Comparison of ENCODE assay signal across 23 cellular contexts in the genomic region with DNA sequence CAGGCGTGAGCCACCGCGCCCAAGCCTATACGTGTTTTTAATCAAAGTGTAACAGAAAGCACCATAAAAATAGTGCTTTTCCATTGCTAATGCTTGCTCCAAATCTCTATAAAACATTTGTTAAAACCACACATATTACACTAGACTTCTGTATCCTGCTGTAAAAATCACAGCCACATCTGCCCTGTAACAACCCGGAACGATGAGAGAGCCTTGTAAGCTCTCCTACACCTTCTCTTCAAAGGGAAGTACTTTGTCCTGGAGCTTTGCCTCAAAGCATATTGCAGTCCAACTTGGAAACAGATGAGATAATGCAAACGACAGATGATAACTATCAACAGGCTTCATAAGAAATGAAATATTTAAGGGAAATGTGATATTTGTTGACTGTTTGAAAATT.
DNase-seq lines count a peak whose midpoint lies in the region; ATAC-seq and TF ChIP-seq lines count a peak whose summit lies in the region.
"Had no signal": no experiment of that assay in that cellular context is flagged by ENCODE, and none has a peak within 500 bp of the region (broad histone marks: within the 10 kb centered on the region; RNA-seq: fewer than 3 reads in every experiment).

No MANE protein-coding gene starts in this region.

- CTCF ChIA-PET in GM10248 (lab: Yijun Ruan, JAX) = interaction anchor here (1.0 to 1.2 kb wide), 3 partner anchors 10 to 19 kb away, joined by 3 read pairs; no protein-coding TSS in a partner anchor

- no peaks in the 10 kb centered on the region for H3K27me3 Mint-ChIP-seq in GM23338 (ENCODE audit: insufficient read depth, low read depth, poor library complexity)
- H3K27me3 Mint-ChIP-seq: B cell, IgD-negative memory B cell had no signal

- H3K27ac ChIP-seq in ACC112 (ENCODE audit: low read depth, low read length) (no peak overlapping the region), GM23338 (ENCODE audit: low read depth) (no peak overlapping the region), left lung (no peak overlapping the region)
- H3K27ac ChIP-seq: 22Rv1; A549; BLaER1 treated with 17β-estradiol and CSF1 and Interleukin-3, amounts not matched to agents 10 nM and 100 nM had no signal

- intact Hi-C loops in left lung (cut with DNase I) = no loop called here
- intact Hi-C loops in sciatic nerve (cut with DNase I) = no loop called here
- intact Hi-C loops in posterior cingulate gyrus (cut with DNase I) = no loop called here

- H3K4me3 ChIP-seq in ACC112 (ENCODE audit: low read depth, low read length) (no peak overlapping the region), GM23338 (no peak overlapping the region), left lung (no peak overlapping the region)
- H3K4me3 ChIP-seq: A549; BLaER1 treated with 17β-estradiol and CSF1 and Interleukin-3, amounts not matched to agents 10 nM and 100 nM had no signal

- H3K4me3 Mint-ChIP-seq in GM23338 = no peak overlapping the region
- H3K4me3 Mint-ChIP-seq: B cell; CD8-positive, alpha-beta T cell; IgD-negative memory B cell had no signal

- H3F3A ChIP-seq in GM23338 (replicated peaks; ENCODE audit: low read depth) = no peaks in the 10 kb centered on the region

- H3K4me2 ChIP-seq in GM23338 = no peak overlapping the region
- H3K4me2 ChIP-seq: A549; BLaER1 treated with 17β-estradiol and CSF1 and Interleukin-3, amounts not matched to agents 10 nM and 100 nM had no signal

- no peaks in the 10 kb centered on the region for H3K36me3 Mint-ChIP-seq in GM23338 (ENCODE audit: low read depth)
- H3K36me3 Mint-ChIP-seq: CD8-positive, alpha-beta T cell; IgD-negative memory B cell had no signal

- POLR2A ChIA-PET in GM10248 (lab: Yijun Ruan, JAX) = no interaction called here

- H2AFZ ChIP-seq in ACC112 (ENCODE audit: low read length, unreplicated experiment) = peak overlapping the region; percentile 55
- H2AFZ ChIP-seq in GM23338 = peak overlapping the region; percentile 34

- DNase-seq in GM23338 (ENCODE audit: low spot score) = no peak
- DNase-seq in left lung = no peak
- no peak for DNase-seq in sciatic nerve (ENCODE audit: low spot score)
- no peak for DNase-seq in posterior cingulate gyrus
- no peak for DNase-seq in GM10248 (ENCODE audit: extremely low spot score)
- no peak for DNase-seq in activated T-cell treated with anti-CD3 and anti-CD28 coated beads, Interleukin-2, amount 50 U/mL, for 1 hour
- DNase-seq: CD8-positive, alpha-beta T cell; COR-L47; DMS 273 treated with DMSO at 0.1 percent for 48 hours; DMS53; DND-41; EL; GOT3; H7; KBM-7 had no signal

- no peaks in the 10 kb centered on the region for H3K9me3 ChIP-seq in left lung
- H3K9me3 ChIP-seq: A549; BLaER1 treated with 17β-estradiol and CSF1 and Interleukin-3, amounts not matched to agents 10 nM and 100 nM had no signal

- TF ChIP-seq CTCF in GM23338 (conservative IDR thresholded peaks at IDR 0.05; ENCODE audit: low read depth in 2 of 2) (no peak), left lung (IDR thresholded peaks at IDR 0.05) (no peak), GM10248 (IDR thresholded peaks at IDR 0.05; ENCODE audit: control extremely low read depth, extremely low read depth, low read depth, missing control alignments) (no peak)

- H3K36me3 ChIP-seq in ACC112 (ENCODE audit: insufficient read depth, low read length) (no peaks in the 10 kb centered on the region), GM23338 (ENCODE audit: insufficient read depth) (no peaks in the 10 kb centered on the region), left lung (no peaks in the 10 kb centered on the region)
- H3K36me3 ChIP-seq: BLaER1 treated with 17β-estradiol and CSF1 and Interleukin-3, amounts not matched to agents 10 nM and 100 nM had no signal

- H3K4me1 Mint-ChIP-seq in GM23338 = peaks cover 13% of the 10 kb centered on the region
- H3K4me1 Mint-ChIP-seq: B cell, IgD-negative memory B cell had no signal

- ATAC-seq in GM23338 (no peak), left lung (peak; percentile 22), sciatic nerve (peak; percentile 51)
- ATAC-seq: A549; CD8-positive, alpha-beta T cell; HCT116; HepG2 had no signal

- H3K27me3 ChIP-seq in ACC112 (ENCODE audit: insufficient read depth, low read length) (no peaks in the 10 kb centered on the region), GM23338 (ENCODE audit: insufficient read depth) (no peaks in the 10 kb centered on the region), left lung (no peaks in the 10 kb centered on the region)
- H3K27me3 ChIP-seq: BLaER1 treated with 17β-estradiol and CSF1 and Interleukin-3, amounts not matched to agents 10 nM and 100 nM had no signal

- H3K27ac Mint-ChIP-seq in GM23338 = no peak overlapping the region
- H3K27ac Mint-ChIP-seq: B cell; CD8-positive, alpha-beta T cell; IgD-negative memory B cell had no signal

- no peaks in the 10 kb centered on the region for H4K20me1 ChIP-seq in GM23338 (replicated peaks; ENCODE audit: insufficient read depth)
- H4K20me1 ChIP-seq: BLaER1 treated with 17β-estradiol and CSF1 and Interleukin-3, amounts not matched to agents 10 nM and 100 nM had no signal

- H3K79me2 ChIP-seq in ACC112 (ENCODE audit: control insufficient read depth, insufficient read depth, low read length, unreplicated experiment) (no peaks in the 10 kb centered on the region), GM23338 (replicated peaks; ENCODE audit: insufficient read depth) (no peaks in the 10 kb centered on the region)

- H3K4me1 ChIP-seq in ACC112 (ENCODE audit: control insufficient read depth, insufficient read depth, low read length, unreplicated experiment) (no peaks in the 10 kb centered on the region), GM23338 (ENCODE audit: insufficient read depth) (no peaks in the 10 kb centered on the region), left lung (no peaks in the 10 kb centered on the region)
- H3K4me1 ChIP-seq: A549 had no signal

- no peaks in the 10 kb centered on the region for H3K9me3 Mint-ChIP-seq in GM23338

- H3K9me2 ChIP-seq in GM23338 (ENCODE audit: insufficient read depth) = no peaks in the 10 kb centered on the region

TF ChIP-seq in GM23338, 12 proteins besides CTCF, POLR2A, EP300 and RAD21 (continues in another document):
- TF ChIP-seq ZNF114 (CRISPR knock-in tag; IDR thresholded peaks at IDR 0.05) (no peak), STAT1 (IDR thresholded peaks at IDR 0.05; ENCODE audit: unreplicated experiment) (no peak), NANOG (IDR thresholded peaks at IDR 0.05; ENCODE audit: borderline replicate concordance) (no peak), JUNB (IDR thresholded peaks at IDR 0.05; ENCODE audit: unreplicated experiment) (no peak), EZH2phosphoT487 (IDR thresholded peaks at IDR 0.05; ENCODE audit: unreplicated experiment) (no peak), POLR2AphosphoS5 (IDR thresholded peaks at IDR 0.05; ENCODE audit: low read depth) (no peak)
- TF ChIP-seq, protein P1, sequence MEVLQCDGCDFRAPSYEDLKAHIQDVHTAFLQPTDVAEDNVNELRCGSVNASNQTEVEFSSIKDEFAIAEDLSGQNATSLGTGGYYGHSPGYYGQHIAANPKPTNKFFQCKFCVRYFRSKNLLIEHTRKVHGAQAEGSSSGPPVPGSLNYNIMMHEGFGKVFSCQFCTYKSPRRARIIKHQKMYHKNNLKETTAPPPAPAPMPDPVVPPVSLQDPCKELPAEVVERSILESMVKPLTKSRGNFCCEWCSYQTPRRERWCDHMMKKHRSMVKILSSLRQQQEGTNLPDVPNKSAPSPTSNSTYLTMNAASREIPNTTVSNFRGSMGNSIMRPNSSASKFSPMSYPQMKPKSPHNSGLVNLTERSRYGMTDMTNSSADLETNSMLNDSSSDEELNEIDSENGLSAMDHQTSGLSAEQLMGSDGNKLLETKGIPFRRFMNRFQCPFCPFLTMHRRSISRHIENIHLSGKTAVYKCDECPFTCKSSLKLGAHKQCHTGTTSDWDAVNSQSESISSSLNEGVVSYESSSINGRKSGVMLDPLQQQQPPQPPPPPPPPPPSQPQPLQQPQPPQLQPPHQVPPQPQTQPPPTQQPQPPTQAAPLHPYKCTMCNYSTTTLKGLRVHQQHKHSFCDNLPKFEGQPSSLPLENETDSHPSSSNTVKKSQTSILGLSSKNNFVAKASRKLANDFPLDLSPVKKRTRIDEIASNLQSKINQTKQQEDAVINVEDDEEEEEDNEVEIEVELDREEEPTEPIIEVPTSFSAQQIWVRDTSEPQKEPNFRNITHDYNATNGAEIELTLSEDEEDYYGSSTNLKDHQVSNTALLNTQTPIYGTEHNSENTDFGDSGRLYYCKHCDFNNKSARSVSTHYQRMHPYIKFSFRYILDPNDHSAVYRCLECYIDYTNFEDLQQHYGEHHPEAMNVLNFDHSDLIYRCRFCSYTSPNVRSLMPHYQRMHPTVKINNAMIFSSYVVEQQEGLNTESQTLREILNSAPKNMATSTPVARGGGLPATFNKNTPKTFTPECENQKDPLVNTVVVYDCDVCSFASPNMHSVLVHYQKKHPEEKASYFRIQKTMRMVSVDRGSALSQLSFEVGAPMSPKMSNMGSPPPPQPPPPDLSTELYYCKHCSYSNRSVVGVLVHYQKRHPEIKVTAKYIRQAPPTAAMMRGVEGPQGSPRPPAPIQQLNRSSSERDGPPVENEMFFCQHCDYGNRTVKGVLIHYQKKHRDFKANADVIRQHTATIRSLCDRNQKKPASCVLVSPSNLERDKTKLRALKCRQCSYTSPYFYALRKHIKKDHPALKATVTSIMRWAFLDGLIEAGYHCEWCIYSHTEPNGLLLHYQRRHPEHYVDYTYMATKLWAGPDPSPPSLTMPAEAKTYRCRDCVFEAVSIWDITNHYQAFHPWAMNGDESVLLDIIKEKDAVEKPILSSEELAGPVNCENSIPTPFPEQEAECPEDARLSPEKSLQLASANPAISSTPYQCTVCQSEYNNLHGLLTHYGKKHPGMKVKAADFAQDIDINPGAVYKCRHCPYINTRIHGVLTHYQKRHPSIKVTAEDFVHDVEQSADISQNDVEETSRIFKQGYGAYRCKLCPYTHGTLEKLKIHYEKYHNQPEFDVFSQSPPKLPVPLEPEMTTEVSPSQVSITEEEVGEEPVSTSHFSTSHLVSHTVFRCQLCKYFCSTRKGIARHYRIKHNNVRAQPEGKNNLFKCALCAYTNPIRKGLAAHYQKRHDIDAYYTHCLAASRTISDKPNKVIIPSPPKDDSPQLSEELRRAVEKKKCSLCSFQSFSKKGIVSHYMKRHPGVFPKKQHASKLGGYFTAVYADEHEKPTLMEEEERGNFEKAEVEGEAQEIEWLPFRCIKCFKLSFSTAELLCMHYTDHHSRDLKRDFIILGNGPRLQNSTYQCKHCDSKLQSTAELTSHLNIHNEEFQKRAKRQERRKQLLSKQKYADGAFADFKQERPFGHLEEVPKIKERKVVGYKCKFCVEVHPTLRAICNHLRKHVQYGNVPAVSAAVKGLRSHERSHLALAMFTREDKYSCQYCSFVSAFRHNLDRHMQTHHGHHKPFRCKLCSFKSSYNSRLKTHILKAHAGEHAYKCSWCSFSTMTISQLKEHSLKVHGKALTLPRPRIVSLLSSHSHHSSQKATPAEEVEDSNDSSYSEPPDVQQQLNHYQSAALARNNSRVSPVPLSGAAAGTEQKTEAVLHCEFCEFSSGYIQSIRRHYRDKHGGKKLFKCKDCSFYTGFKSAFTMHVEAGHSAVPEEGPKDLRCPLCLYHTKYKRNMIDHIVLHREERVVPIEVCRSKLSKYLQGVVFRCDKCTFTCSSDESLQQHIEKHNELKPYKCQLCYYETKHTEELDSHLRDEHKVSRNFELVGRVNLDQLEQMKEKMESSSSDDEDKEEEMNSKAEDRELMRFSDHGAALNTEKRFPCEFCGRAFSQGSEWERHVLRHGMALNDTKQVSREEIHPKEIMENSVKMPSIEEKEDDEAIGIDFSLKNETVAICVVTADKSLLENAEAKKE (CRISPR knock-in tag; IDR thresholded peaks at IDR 0.05) = no peak
